ENCODE assay signal across 25 cellular contexts in the genomic region with DNA sequence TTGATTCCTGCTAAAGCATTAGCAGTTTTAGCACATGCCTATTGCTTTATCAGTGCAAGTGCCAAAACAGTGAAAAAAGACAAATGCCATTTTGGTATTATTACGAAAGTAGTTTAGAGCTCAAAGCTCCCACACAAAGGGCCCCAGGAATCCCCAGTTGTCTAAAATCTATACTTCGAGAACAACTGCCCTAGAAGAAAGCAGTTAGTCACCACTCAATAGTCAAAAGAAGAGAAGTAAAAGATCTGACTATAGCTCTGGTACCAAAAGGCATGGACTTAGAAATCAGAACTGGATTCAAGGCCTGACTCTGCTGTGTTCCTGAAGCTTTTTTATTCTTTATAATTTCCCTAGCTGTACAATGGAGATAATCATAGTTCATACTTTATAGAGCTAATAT. TPM values are rescaled to one million over a fixed set of nuclear protein-coding genes. Genes with fewer than 3 reads are reported as not detected.
"Had no signal": no experiment of that assay in that cellular context is flagged by ENCODE, and none has a peak within 500 bp of the region (broad histone marks: within the 10 kb centered on the region; RNA-seq: fewer than 3 reads in every experiment).

No MANE protein-coding gene starts in this region.

- H3K27ac ChIP-seq: SK-N-MC had no signal

- ATAC-seq: activated CD4-positive, CD25-positive, alpha-beta regulatory T cell treated with anti-CD3 and anti-CD28 coated beads, Interleukin-2, amount 50 U/mL, for 24 hours; activated CD8-positive, alpha-beta memory T cell treated with anti-CD3 and anti-CD28 coated beads, Interleukin-2, amount 10 ng/mL, durations not matched to agents 7 days and 5 days; Panc1; Right ventricle myocardium inferior; T-cell had no signal

- H3K4me3 ChIP-seq: SK-N-MC had no signal

- DNase-seq: activated CD4-positive, alpha-beta T cell treated with anti-CD3 and anti-CD28 coated beads, Interleukin-2, amount 10 ng/mL, durations not matched to agents 24 days and 14 days; activated CD4-positive, alpha-beta T cell treated with anti-CD3 and anti-CD28 coated beads, Interleukin-2, amount 50 U/mL, for 48 hours; activated CD8-positive, alpha-beta memory T cell treated with anti-CD3 and anti-CD28 coated beads, Interleukin-2, amount 10 ng/mL, durations not matched to agents 7 days and 5 days; activated gamma-delta T cell treated with Interleukin-2 at 50 U/mL for 16 hours; activated naive CD4-positive, alpha-beta T cell treated with anti-CD3 and anti-CD28 coated beads, Interleukin-2, amount 10 ng/mL, durations not matched to agents 7 days and 5 days; activated naive CD8-positive, alpha-beta T cell treated with anti-CD3 and anti-CD28 coated beads for 36 hours; activated T-cell treated with anti-CD3 and anti-CD28 coated beads, Interleukin-2, amount 50 U/mL, for 48 hours; cerebellar nuclear complex; NCI-H1105 treated with DMSO at 0.1 percent for 48 hours; NCI-H1436 treated with DMSO at 0.1 percent for 48 hours; NCI-H187; NCI-H2081; NCI-H510A treated with DMSO at 0.1 percent for 48 hours; NCI-H69; NK-92 treated with Interleukin-12 subunit alpha and Interleukin-12 subunit beta, amount 100 ng/mL, for 24 hours; OCI-M1; RPMI8226; T-cell; T-helper 2 cell; T1000 had no signal

RNA-seq across cellular contexts. Expression of a gene that starts 57.2 kb away (rescaled TPM):
- total RNA-seq: activated CD4-positive, alpha-beta T cell treated with anti-CD3 and anti-CD28 coated beads, Interleukin-2, amount 10 ng/mL, durations not matched to agents 24 days and 14 days; activated T-helper 2 cell treated with anti-CD3 and anti-CD28 coated beads, Interferon-gamma antibody, Interleukin-2, Interleukin-4, amounts not matched to agents 10 μg/mL and 5 μg/mL and 100 μg/mL, durations not matched to agents 14 hours and 24 hours and 36 hours; T-cell had no signal
